Comparison of ENCODE assay signal across 10 cellular contexts in the genomic region with DNA sequence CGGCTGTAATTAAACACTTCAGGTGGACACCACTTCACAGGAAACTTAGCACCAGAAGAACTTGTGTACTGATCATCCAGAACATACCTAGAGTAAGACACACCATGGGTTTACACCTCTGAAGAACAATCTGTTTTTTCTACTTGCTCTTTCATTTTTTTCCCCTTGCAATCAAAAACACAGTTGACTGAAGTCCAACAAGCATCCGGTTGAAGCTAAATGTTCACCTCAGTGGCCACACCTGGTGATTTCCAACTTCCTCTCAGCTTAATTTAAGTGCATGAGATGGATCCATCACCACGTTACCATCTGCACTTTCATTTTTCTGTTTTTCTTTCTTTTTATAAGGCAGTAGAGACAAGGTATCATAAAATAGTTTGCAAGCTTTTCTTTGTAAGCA. TPM values are rescaled to one million over a fixed set of nuclear protein-coding genes. Genes with fewer than 3 reads are reported as not detected.
A peak's percentile ranks its signal among the peaks of the same experiment; 100 is the strongest.
DNase-seq lines count a peak whose midpoint lies in the region; ATAC-seq lines count a peak whose summit lies in the region.
"Had no signal": no experiment of that assay in that cellular context is flagged by ENCODE, and none has a peak within 500 bp of the region (broad histone marks: within the 10 kb centered on the region; RNA-seq: fewer than 3 reads in every experiment).

No MANE protein-coding gene starts in this region.

- ATAC-seq in GM18511 (IDR thresholded peaks at IDR 0.05; ENCODE audit: unreplicated experiment) (peak; percentile 94), GM21367 (IDR thresholded peaks at IDR 0.05; ENCODE audit: unreplicated experiment) (peak; percentile 80), HG03280 (IDR thresholded peaks at IDR 0.05; ENCODE audit: unreplicated experiment) (peak; percentile 76)
- ATAC-seq: WTC11 had no signal

- peak; percentile 75 for DNase-seq in central memory CD4-positive, alpha-beta T cell
- DNase-seq in dermis blood vessel endothelial cell, result no peak
- no peak for DNase-seq in NCI-H345 treated with DMSO at 0.1 percent for 48 hours (lab: John Stamatoyannopoulos, UW; ENCODE audit: unreplicated experiment)
- DNase-seq in T1000 (lab: John Stamatoyannopoulos, UW), result no peak
- no peak for DNase-seq in cardiac septum (ENCODE audit: low spot score)
- DNase-seq: NCI-H187 treated with DMSO at 0.1 percent for 48 hours had no signal

- intact Hi-C loops in cardiac septum (cut with DNase I), result no loop called here

RNA-seq across cellular contexts. Expression of a gene that starts 4.9 kb away (rescaled TPM):
- 0.17 and 0.23 TPM in 2 replicates for total RNA-seq in dermis blood vessel endothelial cell
- 1.2 TPM for total RNA-seq in cardiac septum
